In genomic region chr4:166146806-166147540, GRCh38 we compare ENCODE assay signal across 2 cellular contexts.
TF ChIP-seq lines count a peak whose summit lies in the region.

No MANE protein-coding gene starts in this region.

TF ChIP-seq in SK-N-SH, 30 proteins besides CTCF, POLR2A, EP300 and RAD21 (continued from another document):
- no peak for TF ChIP-seq GABPA (IDR thresholded peaks at IDR 0.05; ENCODE audit: low read depth)
- TF ChIP-seq TCF12 (IDR thresholded peaks at IDR 0.05) = no peak
- TF ChIP-seq, protein P1, sequence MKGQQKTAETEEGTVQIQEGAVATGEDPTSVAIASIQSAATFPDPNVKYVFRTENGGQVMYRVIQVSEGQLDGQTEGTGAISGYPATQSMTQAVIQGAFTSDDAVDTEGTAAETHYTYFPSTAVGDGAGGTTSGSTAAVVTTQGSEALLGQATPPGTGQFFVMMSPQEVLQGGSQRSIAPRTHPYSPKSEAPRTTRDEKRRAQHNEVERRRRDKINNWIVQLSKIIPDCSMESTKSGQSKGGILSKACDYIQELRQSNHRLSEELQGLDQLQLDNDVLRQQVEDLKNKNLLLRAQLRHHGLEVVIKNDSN (IDR thresholded peaks at IDR 0.05; ENCODE audit: borderline replicate concordance, low read depth) = no peak
- no peak for TF ChIP-seq TAF1 (IDR thresholded peaks at IDR 0.05; ENCODE audit: borderline replicate concordance, low read depth, low read length)

TF ChIP-seq in SK-N-SH treated with all-trans-retinoic acid at 6 μM for 48 hours, 23 proteins besides CTCF, POLR2A, EP300 and RAD21 (continued from another document):
- TF ChIP-seq, protein P2, sequence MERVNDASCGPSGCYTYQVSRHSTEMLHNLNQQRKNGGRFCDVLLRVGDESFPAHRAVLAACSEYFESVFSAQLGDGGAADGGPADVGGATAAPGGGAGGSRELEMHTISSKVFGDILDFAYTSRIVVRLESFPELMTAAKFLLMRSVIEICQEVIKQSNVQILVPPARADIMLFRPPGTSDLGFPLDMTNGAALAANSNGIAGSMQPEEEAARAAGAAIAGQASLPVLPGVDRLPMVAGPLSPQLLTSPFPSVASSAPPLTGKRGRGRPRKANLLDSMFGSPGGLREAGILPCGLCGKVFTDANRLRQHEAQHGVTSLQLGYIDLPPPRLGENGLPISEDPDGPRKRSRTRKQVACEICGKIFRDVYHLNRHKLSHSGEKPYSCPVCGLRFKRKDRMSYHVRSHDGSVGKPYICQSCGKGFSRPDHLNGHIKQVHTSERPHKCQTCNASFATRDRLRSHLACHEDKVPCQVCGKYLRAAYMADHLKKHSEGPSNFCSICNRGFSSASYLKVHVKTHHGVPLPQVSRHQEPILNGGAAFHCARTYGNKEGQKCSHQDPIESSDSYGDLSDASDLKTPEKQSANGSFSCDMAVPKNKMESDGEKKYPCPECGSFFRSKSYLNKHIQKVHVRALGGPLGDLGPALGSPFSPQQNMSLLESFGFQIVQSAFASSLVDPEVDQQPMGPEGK (CRISPR knock-in tag; IDR thresholded peaks at IDR 0.05; ENCODE audit: borderline replicate concordance) = no peak
- TF ChIP-seq CSDC2 (CRISPR knock-in tag; IDR thresholded peaks at IDR 0.05) = no peak
- no peak for TF ChIP-seq SNAI2 (CRISPR knock-in tag; IDR thresholded peaks at IDR 0.05)
- TF ChIP-seq GLIS3 (CRISPR knock-in tag; IDR thresholded peaks at IDR 0.05) = no peak
- TF ChIP-seq PPARA (CRISPR knock-in tag; IDR thresholded peaks at IDR 0.05; ENCODE audit: borderline replicate concordance) = no peak
- TF ChIP-seq ZNF70 (CRISPR knock-in tag; IDR thresholded peaks at IDR 0.05) = no peak
- TF ChIP-seq, protein P3, sequence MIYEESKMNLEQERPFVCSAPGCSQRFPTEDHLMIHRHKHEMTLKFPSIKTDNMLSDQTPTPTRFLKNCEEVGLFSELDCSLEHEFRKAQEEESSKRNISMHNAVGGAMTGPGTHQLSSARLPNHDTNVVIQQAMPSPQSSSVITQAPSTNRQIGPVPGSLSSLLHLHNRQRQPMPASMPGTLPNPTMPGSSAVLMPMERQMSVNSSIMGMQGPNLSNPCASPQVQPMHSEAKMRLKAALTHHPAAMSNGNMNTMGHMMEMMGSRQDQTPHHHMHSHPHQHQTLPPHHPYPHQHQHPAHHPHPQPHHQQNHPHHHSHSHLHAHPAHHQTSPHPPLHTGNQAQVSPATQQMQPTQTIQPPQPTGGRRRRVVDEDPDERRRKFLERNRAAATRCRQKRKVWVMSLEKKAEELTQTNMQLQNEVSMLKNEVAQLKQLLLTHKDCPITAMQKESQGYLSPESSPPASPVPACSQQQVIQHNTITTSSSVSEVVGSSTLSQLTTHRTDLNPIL (CRISPR knock-in tag; IDR thresholded peaks at IDR 0.05; ENCODE audit: low read depth) = no peak
- TF ChIP-seq ZFP30 (CRISPR knock-in tag; IDR thresholded peaks at IDR 0.05) = no peak
- TF ChIP-seq TOX (CRISPR knock-in tag; IDR thresholded peaks at IDR 0.05; ENCODE audit: borderline replicate concordance) = no peak
- no peak for TF ChIP-seq ZFP3 (CRISPR knock-in tag; IDR thresholded peaks at IDR 0.05)
- TF ChIP-seq TCF4 (CRISPR knock-in tag; IDR thresholded peaks at IDR 0.05; ENCODE audit: borderline replicate concordance) = no peak
